18 cellular contexts compared by ENCODE assay signal in the genomic region with DNA sequence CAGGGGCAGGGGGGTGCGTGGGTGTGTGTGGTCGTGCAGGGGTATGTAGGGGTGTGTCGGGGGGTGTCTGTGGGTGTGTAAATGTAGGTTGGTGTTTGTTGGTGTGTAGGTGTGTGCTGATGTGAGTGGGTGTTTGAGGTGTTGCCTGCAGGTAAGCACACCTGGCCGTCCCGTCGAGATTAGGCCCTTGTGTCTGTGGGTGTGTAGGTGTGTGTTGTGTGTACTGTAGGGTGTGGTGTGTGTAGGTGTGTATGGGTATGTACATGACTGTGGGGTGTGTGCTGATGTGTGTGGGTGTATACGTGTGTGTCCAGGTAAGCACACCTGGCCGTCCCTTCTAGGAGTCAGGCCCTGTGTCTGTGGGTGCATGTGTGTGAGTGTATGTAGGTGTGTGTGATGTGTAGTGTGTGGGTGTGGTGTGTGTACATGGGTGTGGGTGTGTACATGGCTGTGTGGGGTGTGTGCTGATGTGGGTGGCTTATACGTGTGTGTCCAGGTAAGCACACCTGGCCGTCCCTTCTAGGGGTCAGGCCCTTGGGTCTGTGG. TPM values are rescaled to one million over a fixed set of nuclear protein-coding genes. Genes with fewer than 3 reads are reported as not detected.
DNase-seq lines count a peak whose midpoint lies in the region; TF ChIP-seq lines count a peak whose summit lies in the region.
"Had no signal": no experiment of that assay in that cellular context is flagged by ENCODE, and none has a peak within 500 bp of the region (broad histone marks: within the 10 kb centered on the region; RNA-seq: fewer than 3 reads in every experiment).

No MANE protein-coding gene starts in this region.

- no peaks in the 10 kb centered on the region for H3K23me2 ChIP-seq in H9 (ENCODE audit: insufficient read length, low read depth, low read length, poor library complexity, severe bottlenecking)

- H2BK15ac ChIP-seq in H9 (ENCODE audit: low read depth, low read length) (no peak overlapping the region), mesenchymal stem cell (ENCODE audit: low read depth, poor library complexity, severe bottlenecking) (peak overlapping the region; percentile 2)

- H3K36me3 Mint-ChIP-seq in H9 (ENCODE audit: insufficient read depth in 1 of 3, low read depth in 3 of 3) (peaks cover 50 to 67% (median 62%) of the 10 kb centered on the region in 3 experiments), brain (peaks cover 73% of the 10 kb centered on the region), nephron progenitor cell (ENCODE audit: low read depth) (peaks cover 7% of the 10 kb centered on the region)

- no peak overlapping the region for H3K4me2 ChIP-seq in H9 (ENCODE audit: insufficient read depth, insufficient read length, low read length)
- no peak overlapping the region for H3K4me2 ChIP-seq in mesenchymal stem cell (ENCODE audit: low read length, poor library complexity, severe bottlenecking)
- H3K4me2 ChIP-seq: SK-N-SH had no signal

- no peak for TF ChIP-seq CTCF in H9 (conservative IDR thresholded peaks at IDR 0.05)
- no peak for TF ChIP-seq CTCF in brain (conservative IDR thresholded peaks at IDR 0.05)
- no peak for TF ChIP-seq CTCF in nephron progenitor cell (IDR thresholded peaks at IDR 0.05)
- no peak for TF ChIP-seq CTCF in left ventricle myocardium inferior (IDR thresholded peaks at IDR 0.05; ENCODE audit: borderline replicate concordance)

- H3K27ac ChIP-seq in H9 (ENCODE audit: insufficient read length, low read depth, low read length) = no peak overlapping the region
- H3K27ac ChIP-seq in mesenchymal stem cell (ENCODE audit: low read length, poor library complexity, severe bottlenecking) = no peak overlapping the region
- no peak overlapping the region for H3K27ac ChIP-seq in left ventricle myocardium inferior (replicated peaks)

- no peak overlapping the region for H2BK20ac ChIP-seq in H9 (ENCODE audit: low read depth, low read length, poor library complexity, severe bottlenecking)

- DNase-seq in H9 = no peak
- no peak for DNase-seq in mesenchymal stem cell
- DNase-seq in dedifferentiated amniotic fluid mesenchymal stem cell (ENCODE audit: extremely low spot score) = no peak
- DNase-seq in NCI-H2227 (lab: John Stamatoyannopoulos, UW; ENCODE audit: unreplicated experiment) = no peak
- no peak for DNase-seq in nephron progenitor cell
- no peak for DNase-seq in left ventricle myocardium inferior
- DNase-seq: C1 segment of cervical spinal cord, EL, GF-D8, KBM-7, NCI-H1092, NCI-H1436, NCI-H1930, NCI-H226, NCI-H524, SIG-M5, SK-N-SH had no signal

- H3K27me3 ChIP-seq in H9 (ENCODE audit: insufficient read depth, low read length) = no peaks in the 10 kb centered on the region
- no peaks in the 10 kb centered on the region for H3K27me3 ChIP-seq in mesenchymal stem cell (ENCODE audit: control insufficient read depth in 1 of 2, insufficient read depth in 1 of 2, low read length in 2 of 2)
- no peaks in the 10 kb centered on the region for H3K27me3 ChIP-seq in left ventricle myocardium inferior (ENCODE audit: low read depth)

- H3K4me3 Mint-ChIP-seq in H9 (no peak overlapping the region; a peak in 1 of 5 replicates), brain (no peak overlapping the region), nephron progenitor cell (no peak overlapping the region)

- H3K9me3 Mint-ChIP-seq in H9 = peaks cover 3 to 11% of the 10 kb centered on the region in 2 experiments; a peak in 3 of 5 replicates
- peaks cover 0 to 5% (median 0%) of the 10 kb centered on the region in 5 experiments for H3K9me3 Mint-ChIP-seq in brain
- H3K9me3 Mint-ChIP-seq in nephron progenitor cell = peaks cover 12% of the 10 kb centered on the region

- H2AFZ ChIP-seq in H9 (ENCODE audit: low read length) (no peak overlapping the region), mesenchymal stem cell (ENCODE audit: low read depth, low read length) (no peak overlapping the region)

- H3K4ac ChIP-seq in H9 (ENCODE audit: low read depth, low read length) = no peak overlapping the region; the same call in 1 of the 2 replicates
- H3K4ac ChIP-seq in mesenchymal stem cell (ENCODE audit: low read depth in 1 of 2, low read length in 2 of 2) = no peak overlapping the region

- H4K91ac ChIP-seq in H9 (ENCODE audit: insufficient read length, low read depth, low read length) (no peak overlapping the region), mesenchymal stem cell (ENCODE audit: low read length) (peak overlapping the region; percentile 52)

- peaks cover 7 to 8% of the 10 kb centered on the region in 2 experiments; a peak in 3 of 4 replicates for H3K4me1 Mint-ChIP-seq in H9
- H3K4me1 Mint-ChIP-seq in brain = no peaks in the 10 kb centered on the region
- H3K4me1 Mint-ChIP-seq in nephron progenitor cell = peaks cover 11% of the 10 kb centered on the region

- H4K20me1 ChIP-seq in H9 (ENCODE audit: control insufficient read depth, insufficient read depth, insufficient read length) = peaks cover 2% of the 10 kb centered on the region

- H2BK5ac ChIP-seq in H9 (ENCODE audit: insufficient read length, low read length) (no peak overlapping the region), mesenchymal stem cell (ENCODE audit: low read depth, low read length, poor library complexity, severe bottlenecking) (no peak overlapping the region)

- H3K23ac ChIP-seq in H9 (ENCODE audit: insufficient read length, low read depth, low read length) (no peak overlapping the region), mesenchymal stem cell (ENCODE audit: low read length in 2 of 2) (no peak overlapping the region)

- H3K9me3 ChIP-seq in H9 (ENCODE audit: control insufficient read depth, low read depth, low read length) (no peaks in the 10 kb centered on the region), mesenchymal stem cell (ENCODE audit: control insufficient read depth, low read length) (no peaks in the 10 kb centered on the region), left ventricle myocardium inferior (replicated peaks) (no peaks in the 10 kb centered on the region)
- H3K9me3 ChIP-seq: SK-N-SH had no signal

- H3K56ac ChIP-seq in H9 (ENCODE audit: insufficient read length, low read depth, low read length) = no peak overlapping the region

- peaks cover 1% of the 10 kb centered on the region; the same call in 1 of the 2 replicates for H3K27me3 Mint-ChIP-seq in H9 (ENCODE audit: low read depth)
- H3K27me3 Mint-ChIP-seq in brain = no peaks in the 10 kb centered on the region
- peaks cover 2% of the 10 kb centered on the region for H3K27me3 Mint-ChIP-seq in nephron progenitor cell (ENCODE audit: low read depth, poor library complexity)

- H3K18ac ChIP-seq in H9 (ENCODE audit: insufficient read length, low read depth, low read length) (no peak overlapping the region), mesenchymal stem cell (ENCODE audit: low read depth in 1 of 2, low read length in 2 of 2) (peak overlapping the region in 1 of 2 experiments; percentile 19)

- H3K27ac Mint-ChIP-seq in H9 = peak overlapping the region; percentile 22 to 69 (median 27); a peak in 5 of 7 replicates
- peak overlapping the region in 4 of 5 experiments; percentile 4 to 54 (median 36) for H3K27ac Mint-ChIP-seq in brain
- no peak overlapping the region for H3K27ac Mint-ChIP-seq in nephron progenitor cell

- intact Hi-C loops in left ventricle myocardium inferior (cut with micrococcal nuclease) = no loop called here

- no peaks in the 10 kb centered on the region for H3K4me1 ChIP-seq in H9 (ENCODE audit: insufficient read depth, low read length)
- peaks cover 28% of the 10 kb centered on the region for H3K4me1 ChIP-seq in mesenchymal stem cell (ENCODE audit: control insufficient read depth, insufficient read depth, low read depth, low read length)
- peaks cover 8% of the 10 kb centered on the region for H3K4me1 ChIP-seq in left ventricle myocardium inferior

- H2BK120ac ChIP-seq in H9 (ENCODE audit: low read depth, low read length, poor library complexity, severe bottlenecking) = no peak overlapping the region
- no peak overlapping the region for H2BK120ac ChIP-seq in mesenchymal stem cell (ENCODE audit: low read depth, low read length)

- H4K5ac ChIP-seq in H9 (ENCODE audit: insufficient read length, low read depth, low read length) = no peak overlapping the region

- H3T11ph ChIP-seq in H9 (ENCODE audit: low read length) = no peak overlapping the region

- H3K4me3 ChIP-seq in mesenchymal stem cell (ENCODE audit: insufficient read depth in 1 of 2, low read depth in 1 of 2, low read length in 2 of 2) (peak overlapping the region in 1 of 2 experiments; percentile 18), left ventricle myocardium inferior (no peak overlapping the region)

- H3K36me3 ChIP-seq in mesenchymal stem cell (ENCODE audit: control insufficient read depth in 1 of 2, insufficient read depth in 2 of 2, low read depth in 1 of 2, low read length in 2 of 2) (peaks cover 58 to 87% of the 10 kb centered on the region in 2 experiments), left ventricle myocardium inferior (peaks cover 44% of the 10 kb centered on the region)

- no peak overlapping the region for H2BK12ac ChIP-seq in H9 (ENCODE audit: insufficient read length, low read depth, low read length)
- H2BK12ac ChIP-seq in mesenchymal stem cell (ENCODE audit: low read length in 2 of 2) = peak overlapping the region in 1 of 2 experiments; percentile 26

- H3K79me2 ChIP-seq in H9 (ENCODE audit: insufficient read depth, low read length) = no peaks in the 10 kb centered on the region; the same call in 1 of the 2 replicates

- WGBS in H9 (ENCODE audit: extremely low coverage, insufficient read length, low lambda C conversion rate) = no CpG with 5 or more reads among the region's 10 CpGs
- WGBS in mesenchymal stem cell = 93% methylated on average over 9 of the region's 10 CpGs

- H3K79me1 ChIP-seq in H9 (ENCODE audit: insufficient read depth, low read depth, low read length, poor library complexity, severe bottlenecking) (no peaks in the 10 kb centered on the region), mesenchymal stem cell (replicated peaks; ENCODE audit: low read length, poor library complexity, severe bottlenecking) (peaks cover 29% of the 10 kb centered on the region)

- H3K9ac ChIP-seq in H9 (ENCODE audit: extremely low read depth, insufficient read length, low read length) (no peak overlapping the region), mesenchymal stem cell (ENCODE audit: low read length) (no peak overlapping the region)
- H3K9ac ChIP-seq: SK-N-SH had no signal

- H2AK5ac ChIP-seq in H9 (ENCODE audit: insufficient read length, low read length) (no peak overlapping the region), mesenchymal stem cell (ENCODE audit: low read length, severe bottlenecking) (no peak overlapping the region)

- H4K8ac ChIP-seq in H9 (replicated peaks; ENCODE audit: insufficient read length, low read depth, low read length) (no peak overlapping the region), mesenchymal stem cell (ENCODE audit: low read length) (no peak overlapping the region)

- H3K14ac ChIP-seq in H9 (ENCODE audit: insufficient read depth, low read length) (no peak overlapping the region; the same call in 1 of the 2 replicates), mesenchymal stem cell (ENCODE audit: low read length in 2 of 2) (peak overlapping the region in 1 of 2 experiments; percentile 23)

RNA-seq across cellular contexts. Expression of a gene that starts 15.8 kb away (rescaled TPM):
- total RNA-seq in H9 (2021) (57.2 and 62.6 TPM in 2 replicates), left ventricle myocardium inferior (22.2 TPM)
- 20.8 TPM for polyA plus RNA-seq in brain (ENCODE audit: insufficient read depth, low read depth, low replicate concordance)
- polyA plus RNA-seq in mesenchymal stem cell (2013, experiment 1 of 2) = 56.3 TPM
- polyA plus RNA-seq in mesenchymal stem cell (2013, experiment 2 of 2) = 57.5 TPM
